1 cellular context compared by ENCODE assay signal in the genomic region with DNA sequence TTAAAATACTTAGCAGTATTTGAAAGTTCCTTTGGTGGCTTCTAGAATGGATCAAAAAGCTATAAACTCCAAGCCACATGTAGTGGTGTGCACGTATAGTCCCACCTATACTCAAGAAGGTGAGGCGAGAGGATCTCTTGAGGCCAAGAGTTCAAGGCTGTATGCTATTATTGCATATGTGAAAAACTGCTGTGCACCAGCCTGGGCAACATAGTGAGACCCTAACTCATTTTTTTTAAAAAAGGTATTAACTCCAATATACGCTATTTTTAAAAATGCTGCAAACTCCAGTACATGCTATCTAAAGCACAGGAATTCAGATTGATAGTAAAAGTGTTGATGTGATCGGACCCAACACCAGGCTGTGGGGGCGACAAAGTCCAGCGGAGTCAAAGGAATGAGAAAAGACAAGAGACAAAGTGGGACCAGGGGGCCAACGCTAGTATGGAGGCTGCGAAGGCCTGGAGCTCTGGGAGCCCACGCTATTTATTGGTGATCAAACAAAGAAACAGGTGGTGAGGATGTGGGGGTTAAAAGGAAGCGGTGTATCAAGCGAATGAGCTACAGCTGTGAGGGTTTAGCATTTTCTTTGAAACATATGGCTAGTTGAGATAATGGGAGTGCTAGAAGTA.
TF ChIP-seq lines count a peak whose summit lies in the region.

No MANE protein-coding gene starts in this region.

TF ChIP-seq in K562, 482 proteins besides CTCF, POLR2A, EP300 and RAD21 (continued from another document):
- TF ChIP-seq, protein P1, sequence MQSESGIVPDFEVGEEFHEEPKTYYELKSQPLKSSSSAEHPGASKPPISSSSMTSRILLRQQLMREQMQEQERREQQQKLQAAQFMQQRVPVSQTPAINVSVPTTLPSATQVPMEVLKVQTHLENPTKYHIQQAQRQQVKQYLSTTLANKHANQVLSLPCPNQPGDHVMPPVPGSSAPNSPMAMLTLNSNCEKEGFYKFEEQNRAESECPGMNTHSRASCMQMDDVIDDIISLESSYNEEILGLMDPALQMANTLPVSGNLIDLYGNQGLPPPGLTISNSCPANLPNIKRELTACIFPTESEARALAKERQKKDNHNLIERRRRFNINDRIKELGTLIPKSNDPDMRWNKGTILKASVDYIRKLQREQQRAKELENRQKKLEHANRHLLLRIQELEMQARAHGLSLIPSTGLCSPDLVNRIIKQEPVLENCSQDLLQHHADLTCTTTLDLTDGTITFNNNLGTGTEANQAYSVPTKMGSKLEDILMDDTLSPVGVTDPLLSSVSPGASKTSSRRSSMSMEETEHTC (IDR thresholded peaks at IDR 0.05): no peak
- TF ChIP-seq, protein P2, sequence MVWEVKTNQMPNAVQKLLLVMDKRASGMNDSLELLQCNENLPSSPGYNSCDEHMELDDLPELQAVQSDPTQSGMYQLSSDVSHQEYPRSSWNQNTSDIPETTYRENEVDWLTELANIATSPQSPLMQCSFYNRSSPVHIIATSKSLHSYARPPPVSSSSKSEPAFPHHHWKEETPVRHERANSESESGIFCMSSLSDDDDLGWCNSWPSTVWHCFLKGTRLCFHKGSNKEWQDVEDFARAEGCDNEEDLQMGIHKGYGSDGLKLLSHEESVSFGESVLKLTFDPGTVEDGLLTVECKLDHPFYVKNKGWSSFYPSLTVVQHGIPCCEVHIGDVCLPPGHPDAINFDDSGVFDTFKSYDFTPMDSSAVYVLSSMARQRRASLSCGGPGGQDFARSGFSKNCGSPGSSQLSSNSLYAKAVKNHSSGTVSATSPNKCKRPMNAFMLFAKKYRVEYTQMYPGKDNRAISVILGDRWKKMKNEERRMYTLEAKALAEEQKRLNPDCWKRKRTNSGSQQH (CRISPR knock-in tag; IDR thresholded peaks at IDR 0.05): no peak
- TF ChIP-seq, protein P3, sequence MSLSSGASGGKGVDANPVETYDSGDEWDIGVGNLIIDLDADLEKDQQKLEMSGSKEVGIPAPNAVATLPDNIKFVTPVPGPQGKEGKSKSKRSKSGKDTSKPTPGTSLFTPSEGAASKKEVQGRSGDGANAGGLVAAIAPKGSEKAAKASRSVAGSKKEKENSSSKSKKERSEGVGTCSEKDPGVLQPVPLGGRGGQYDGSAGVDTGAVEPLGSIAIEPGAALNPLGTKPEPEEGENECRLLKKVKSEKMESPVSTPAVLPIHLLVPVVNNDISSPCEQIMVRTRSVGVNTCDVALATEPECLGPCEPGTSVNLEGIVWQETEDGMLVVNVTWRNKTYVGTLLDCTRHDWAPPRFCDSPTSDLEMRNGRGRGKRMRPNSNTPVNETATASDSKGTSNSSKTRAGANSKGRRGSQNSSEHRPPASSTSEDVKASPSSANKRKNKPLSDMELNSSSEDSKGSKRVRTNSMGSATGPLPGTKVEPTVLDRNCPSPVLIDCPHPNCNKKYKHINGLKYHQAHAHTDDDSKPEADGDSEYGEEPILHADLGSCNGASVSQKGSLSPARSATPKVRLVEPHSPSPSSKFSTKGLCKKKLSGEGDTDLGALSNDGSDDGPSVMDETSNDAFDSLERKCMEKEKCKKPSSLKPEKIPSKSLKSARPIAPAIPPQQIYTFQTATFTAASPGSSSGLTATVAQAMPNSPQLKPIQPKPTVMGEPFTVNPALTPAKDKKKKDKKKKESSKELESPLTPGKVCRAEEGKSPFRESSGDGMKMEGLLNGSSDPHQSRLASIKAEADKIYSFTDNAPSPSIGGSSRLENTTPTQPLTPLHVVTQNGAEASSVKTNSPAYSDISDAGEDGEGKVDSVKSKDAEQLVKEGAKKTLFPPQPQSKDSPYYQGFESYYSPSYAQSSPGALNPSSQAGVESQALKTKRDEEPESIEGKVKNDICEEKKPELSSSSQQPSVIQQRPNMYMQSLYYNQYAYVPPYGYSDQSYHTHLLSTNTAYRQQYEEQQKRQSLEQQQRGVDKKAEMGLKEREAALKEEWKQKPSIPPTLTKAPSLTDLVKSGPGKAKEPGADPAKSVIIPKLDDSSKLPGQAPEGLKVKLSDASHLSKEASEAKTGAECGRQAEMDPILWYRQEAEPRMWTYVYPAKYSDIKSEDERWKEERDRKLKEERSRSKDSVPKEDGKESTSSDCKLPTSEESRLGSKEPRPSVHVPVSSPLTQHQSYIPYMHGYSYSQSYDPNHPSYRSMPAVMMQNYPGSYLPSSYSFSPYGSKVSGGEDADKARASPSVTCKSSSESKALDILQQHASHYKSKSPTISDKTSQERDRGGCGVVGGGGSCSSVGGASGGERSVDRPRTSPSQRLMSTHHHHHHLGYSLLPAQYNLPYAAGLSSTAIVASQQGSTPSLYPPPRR (CRISPR knock-in tag; IDR thresholded peaks at IDR 0.05; ENCODE audit: borderline replicate concordance): no peak
- TF ChIP-seq CBX5 (IDR thresholded peaks at IDR 0.05; ENCODE audit: borderline replicate concordance, low read depth) (peak; percentile 85), TRIM28 (IDR thresholded peaks at IDR 0.05) (peak; percentile 72; the same call in 1 of the 2 replicates), ZNF121 (CRISPR knock-in tag; conservative IDR thresholded peaks at IDR 0.05) (peak; percentile 88), ZNF668 (CRISPR knock-in tag; IDR thresholded peaks at IDR 0.05) (no peak), CBX3 (IDR thresholded peaks at IDR 0.05; ENCODE audit: borderline replicate concordance in 1 of 2, low read length in 2 of 2) (peak in 1 of 2 experiments; percentile 84; a peak in 2 of 3 replicates), CBX8 (IDR thresholded peaks at IDR 0.05; ENCODE audit: borderline replicate concordance, extremely low read depth, low read depth, low read length, poor library complexity, severe bottlenecking) (no peak), CBX2 (IDR thresholded peaks at IDR 0.05; ENCODE audit: insufficient read depth, low read length, poor library complexity, severe bottlenecking) (no peak), TCF7 (IDR thresholded peaks at IDR 0.05; ENCODE audit: borderline replicate concordance) (no peak), CBX1 (IDR thresholded peaks at IDR 0.05; ENCODE audit: low read depth) (peak; percentile 51; the same call in 1 of the 2 replicates), ZKSCAN3 (CRISPR knock-in tag; IDR thresholded peaks at IDR 0.05) (no peak), U2AF1 (optimal IDR thresholded peaks at IDR 0.05; ENCODE audit: low read depth, low read length) (no peak), CHCHD3 (CRISPR knock-in tag; IDR thresholded peaks at IDR 0.05) (no peak), ATF7 (IDR thresholded peaks at IDR 0.05) (no peak)
- TF ChIP-seq, protein P4, sequence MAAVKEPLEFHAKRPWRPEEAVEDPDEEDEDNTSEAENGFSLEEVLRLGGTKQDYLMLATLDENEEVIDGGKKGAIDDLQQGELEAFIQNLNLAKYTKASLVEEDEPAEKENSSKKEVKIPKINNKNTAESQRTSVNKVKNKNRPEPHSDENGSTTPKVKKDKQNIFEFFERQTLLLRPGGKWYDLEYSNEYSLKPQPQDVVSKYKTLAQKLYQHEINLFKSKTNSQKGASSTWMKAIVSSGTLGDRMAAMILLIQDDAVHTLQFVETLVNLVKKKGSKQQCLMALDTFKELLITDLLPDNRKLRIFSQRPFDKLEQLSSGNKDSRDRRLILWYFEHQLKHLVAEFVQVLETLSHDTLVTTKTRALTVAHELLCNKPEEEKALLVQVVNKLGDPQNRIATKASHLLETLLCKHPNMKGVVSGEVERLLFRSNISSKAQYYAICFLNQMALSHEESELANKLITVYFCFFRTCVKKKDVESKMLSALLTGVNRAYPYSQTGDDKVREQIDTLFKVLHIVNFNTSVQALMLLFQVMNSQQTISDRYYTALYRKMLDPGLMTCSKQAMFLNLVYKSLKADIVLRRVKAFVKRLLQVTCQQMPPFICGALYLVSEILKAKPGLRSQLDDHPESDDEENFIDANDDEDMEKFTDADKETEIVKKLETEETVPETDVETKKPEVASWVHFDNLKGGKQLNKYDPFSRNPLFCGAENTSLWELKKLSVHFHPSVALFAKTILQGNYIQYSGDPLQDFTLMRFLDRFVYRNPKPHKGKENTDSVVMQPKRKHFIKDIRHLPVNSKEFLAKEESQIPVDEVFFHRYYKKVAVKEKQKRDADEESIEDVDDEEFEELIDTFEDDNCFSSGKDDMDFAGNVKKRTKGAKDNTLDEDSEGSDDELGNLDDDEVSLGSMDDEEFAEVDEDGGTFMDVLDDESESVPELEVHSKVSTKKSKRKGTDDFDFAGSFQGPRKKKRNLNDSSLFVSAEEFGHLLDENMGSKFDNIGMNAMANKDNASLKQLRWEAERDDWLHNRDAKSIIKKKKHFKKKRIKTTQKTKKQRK (IDR thresholded peaks at IDR 0.05; ENCODE audit: borderline replicate concordance, low read depth, low read length): no peak
- TF ChIP-seq, protein P5, sequence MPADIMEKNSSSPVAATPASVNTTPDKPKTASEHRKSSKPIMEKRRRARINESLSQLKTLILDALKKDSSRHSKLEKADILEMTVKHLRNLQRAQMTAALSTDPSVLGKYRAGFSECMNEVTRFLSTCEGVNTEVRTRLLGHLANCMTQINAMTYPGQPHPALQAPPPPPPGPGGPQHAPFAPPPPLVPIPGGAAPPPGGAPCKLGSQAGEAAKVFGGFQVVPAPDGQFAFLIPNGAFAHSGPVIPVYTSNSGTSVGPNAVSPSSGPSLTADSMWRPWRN (IDR thresholded peaks at IDR 0.05; ENCODE audit: low read depth): no peak
- TF ChIP-seq, protein P6, sequence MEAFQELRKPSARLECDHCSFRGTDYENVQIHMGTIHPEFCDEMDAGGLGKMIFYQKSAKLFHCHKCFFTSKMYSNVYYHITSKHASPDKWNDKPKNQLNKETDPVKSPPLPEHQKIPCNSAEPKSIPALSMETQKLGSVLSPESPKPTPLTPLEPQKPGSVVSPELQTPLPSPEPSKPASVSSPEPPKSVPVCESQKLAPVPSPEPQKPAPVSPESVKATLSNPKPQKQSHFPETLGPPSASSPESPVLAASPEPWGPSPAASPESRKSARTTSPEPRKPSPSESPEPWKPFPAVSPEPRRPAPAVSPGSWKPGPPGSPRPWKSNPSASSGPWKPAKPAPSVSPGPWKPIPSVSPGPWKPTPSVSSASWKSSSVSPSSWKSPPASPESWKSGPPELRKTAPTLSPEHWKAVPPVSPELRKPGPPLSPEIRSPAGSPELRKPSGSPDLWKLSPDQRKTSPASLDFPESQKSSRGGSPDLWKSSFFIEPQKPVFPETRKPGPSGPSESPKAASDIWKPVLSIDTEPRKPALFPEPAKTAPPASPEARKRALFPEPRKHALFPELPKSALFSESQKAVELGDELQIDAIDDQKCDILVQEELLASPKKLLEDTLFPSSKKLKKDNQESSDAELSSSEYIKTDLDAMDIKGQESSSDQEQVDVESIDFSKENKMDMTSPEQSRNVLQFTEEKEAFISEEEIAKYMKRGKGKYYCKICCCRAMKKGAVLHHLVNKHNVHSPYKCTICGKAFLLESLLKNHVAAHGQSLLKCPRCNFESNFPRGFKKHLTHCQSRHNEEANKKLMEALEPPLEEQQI (IDR thresholded peaks at IDR 0.05): 0 out of 2 replicates have a peak, but pooled peaks have one; percentile 35
TF ChIP-seq in K562: peak in this region for 7.
